9 cellular contexts compared by ENCODE assay signal in the genomic region with DNA sequence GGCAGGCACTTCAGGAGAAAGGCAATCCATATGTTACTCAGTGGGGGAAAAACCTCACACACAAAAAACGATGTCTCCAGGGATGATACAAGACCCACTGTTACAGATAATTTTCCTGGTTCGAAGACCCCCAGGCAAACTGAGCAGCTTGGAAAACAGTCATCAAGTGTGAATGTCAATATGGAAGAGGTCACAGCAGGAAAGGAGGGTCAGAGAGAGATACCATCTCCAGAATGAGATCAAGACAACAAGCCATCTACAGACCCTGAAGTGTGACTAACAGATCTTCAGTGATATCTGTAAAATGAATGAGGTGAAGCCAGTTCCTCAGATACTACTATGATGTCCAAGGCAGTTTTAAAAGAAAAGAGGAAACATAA. TPM values are rescaled to one million over a fixed set of nuclear protein-coding genes. Genes with fewer than 3 reads are reported as not detected.
DNase-seq lines count a peak whose midpoint lies in the region; ATAC-seq and TF ChIP-seq lines count a peak whose summit lies in the region.
"Had no signal": no experiment of that assay in that cellular context is flagged by ENCODE, and none has a peak within 500 bp of the region (broad histone marks: within the 10 kb centered on the region; RNA-seq: fewer than 3 reads in every experiment).

No MANE protein-coding gene starts in this region.

- intact Hi-C loops in left ventricle myocardium inferior (cut with micrococcal nuclease), result no loop called here
- intact Hi-C loops in left cardiac atrium (cut with DNase I), result no loop called here
- intact Hi-C loops in dendritic cell treated with granulocyte-macrophage colony-stimulating factor and Interleukin-4, amounts not matched to agents 40 ng/mL and 50 ng/mL, for 4 days (cut with micrococcal nuclease), result no loop called here
- intact Hi-C loops in uterus (cut with DNase I; ENCODE audit: low total_unique reads), result no loop called here

- H3K36me3 ChIP-seq in left ventricle myocardium inferior, result peaks cover 54% of the 10 kb centered on the region
- no peaks in the 10 kb centered on the region for H3K36me3 ChIP-seq in uterus

- no peak overlapping the region for H3K4me3 Mint-ChIP-seq in dendritic cell treated with granulocyte-macrophage colony-stimulating factor and Interleukin-4, amounts not matched to agents 40 ng/mL and 50 ng/mL, for 4 days

- H3K27me3 ChIP-seq in left ventricle myocardium inferior (ENCODE audit: low read depth) (no peaks in the 10 kb centered on the region), uterus (no peaks in the 10 kb centered on the region)

- no peak for TF ChIP-seq POLR2A in uterus (IDR thresholded peaks at IDR 0.05)

- peaks cover 97% of the 10 kb centered on the region for H3K36me3 Mint-ChIP-seq in dendritic cell treated with granulocyte-macrophage colony-stimulating factor and Interleukin-4, amounts not matched to agents 40 ng/mL and 50 ng/mL, for 4 days (ENCODE audit: low read depth)

- H3K9me3 ChIP-seq in left ventricle myocardium inferior (replicated peaks) (no peaks in the 10 kb centered on the region), uterus (no peaks in the 10 kb centered on the region)

- peak overlapping the region; percentile 19 for H3K4me3 ChIP-seq in left ventricle myocardium inferior
- H3K4me3 ChIP-seq in uterus, result no peak overlapping the region

- H3K27ac ChIP-seq in left ventricle myocardium inferior (replicated peaks) (peak overlapping the region; percentile 71), uterus (peak overlapping the region; percentile 70 to 83), caudate nucleus (ENCODE audit: low read depth, low read length) (no peak overlapping the region)

- H3K9me3 Mint-ChIP-seq in dendritic cell treated with granulocyte-macrophage colony-stimulating factor and Interleukin-4, amounts not matched to agents 40 ng/mL and 50 ng/mL, for 4 days, result no peaks in the 10 kb centered on the region

- H3K4me1 ChIP-seq in left ventricle myocardium inferior, result peaks cover 45% of the 10 kb centered on the region
- H3K4me1 ChIP-seq in uterus, result peaks cover 0 to 10% of the 10 kb centered on the region in 2 donors

- H3K4me1 Mint-ChIP-seq in dendritic cell treated with granulocyte-macrophage colony-stimulating factor and Interleukin-4, amounts not matched to agents 40 ng/mL and 50 ng/mL, for 4 days (ENCODE audit: low read depth), result peaks cover 30% of the 10 kb centered on the region

- DNase-seq in left ventricle myocardium inferior (no peak), left cardiac atrium (no peak), NCI-H1694 (lab: John Stamatoyannopoulos, UW) (peak; percentile 25), uterus (no peak), activated gamma-delta T cell treated with Interleukin-2 at 50 U/mL for 16 hours (no peak), caudate nucleus (lab: John Stamatoyannopoulos, UW) (no peak)
- DNase-seq: PC-3 had no signal

- H3K27ac Mint-ChIP-seq in dendritic cell treated with granulocyte-macrophage colony-stimulating factor and Interleukin-4, amounts not matched to agents 40 ng/mL and 50 ng/mL, for 4 days, result peak overlapping the region; percentile 82

- no peaks in the 10 kb centered on the region for H3K27me3 Mint-ChIP-seq in dendritic cell treated with granulocyte-macrophage colony-stimulating factor and Interleukin-4, amounts not matched to agents 40 ng/mL and 50 ng/mL, for 4 days

- ATAC-seq in left cardiac atrium (no peak), HG02623 (IDR thresholded peaks at IDR 0.05; ENCODE audit: unreplicated experiment) (no peak)
- ATAC-seq: PC-3 had no signal

- TF ChIP-seq CTCF in left ventricle myocardium inferior (IDR thresholded peaks at IDR 0.05; ENCODE audit: borderline replicate concordance), result no peak
- no peak for TF ChIP-seq CTCF in uterus (IDR thresholded peaks at IDR 0.05)

RNA-seq across cellular contexts. Expression of gene GNS, which starts 28.6 kb away (rescaled TPM):
- 97.2 TPM for total RNA-seq in left ventricle myocardium inferior
- total RNA-seq in left cardiac atrium, result 100 to 1,000 TPM; 102 to 110 TPM
- total RNA-seq in uterus, result 100 to 1,000 TPM in 3 of 4 donors, 10 to 100 TPM in 1; 71.5 to 148 (median 116) TPM
